ENCODE assay signal across 7 cellular contexts in the genomic region with DNA sequence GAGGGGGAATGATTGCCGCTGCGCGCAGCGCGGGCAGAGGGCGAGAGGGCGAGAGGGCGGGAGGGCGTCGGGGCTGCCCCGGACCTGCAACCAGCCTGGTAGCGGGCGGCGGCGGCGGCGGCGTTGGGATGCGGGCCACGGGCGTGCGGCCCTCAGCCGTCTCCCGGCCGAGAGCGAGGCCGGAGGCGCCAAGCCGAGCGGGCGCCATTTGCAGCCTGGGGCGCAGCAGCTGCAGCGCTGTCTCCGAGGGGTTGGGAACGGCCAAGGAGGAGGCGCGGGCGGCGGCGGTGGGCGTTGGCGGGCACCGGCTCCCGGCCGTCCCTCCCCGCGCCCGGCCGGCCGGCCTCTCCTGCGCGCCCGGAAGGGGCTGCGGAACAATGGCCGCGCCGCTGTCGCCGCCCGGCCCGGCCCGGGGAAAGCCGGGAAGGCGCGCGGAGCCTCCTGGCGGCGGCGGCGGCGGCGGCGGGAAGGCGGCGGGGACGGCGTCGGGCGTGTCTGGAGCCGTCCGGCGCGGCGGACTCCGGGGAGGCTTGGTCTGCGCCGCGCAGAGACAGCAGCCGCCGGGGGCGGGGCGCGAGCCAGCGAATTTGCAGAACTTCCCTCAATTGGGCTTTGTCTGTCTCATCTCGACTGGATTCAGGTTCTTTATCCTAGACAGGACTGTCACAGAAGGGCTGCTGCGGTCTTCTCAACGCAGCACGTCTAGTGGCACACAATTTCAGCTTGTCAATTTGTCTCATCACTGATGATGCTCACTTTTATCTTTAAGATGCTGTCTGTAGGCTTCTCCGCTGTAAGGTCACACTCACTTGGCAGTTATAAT. TPM values are rescaled to one million over a fixed set of nuclear protein-coding genes. Genes with fewer than 3 reads are reported as not detected.
DNase-seq lines count a peak whose midpoint lies in the region; ATAC-seq and TF ChIP-seq lines count a peak whose summit lies in the region.

No MANE protein-coding gene starts in this region.

- H3K27me3 ChIP-seq in HL-60 (ENCODE audit: insufficient read depth, poor library complexity, severe bottlenecking), result no peaks in the 10 kb centered on the region

- H3K9me3 Mint-ChIP-seq in activated naive CD8-positive, alpha-beta T cell treated with anti-CD3 and anti-CD28 coated beads, Interleukin-2, amount 10 ng/mL, durations not matched to agents 7 days and 5 days, result no peaks in the 10 kb centered on the region

- peak overlapping the region; percentile 83 for H3K4me3 Mint-ChIP-seq in activated naive CD8-positive, alpha-beta T cell treated with anti-CD3 and anti-CD28 coated beads, Interleukin-2, amount 10 ng/mL, durations not matched to agents 7 days and 5 days

- POLR2A ChIA-PET in activated naive CD8-positive, alpha-beta T cell treated with anti-CD3 and anti-CD28 coated beads, Interleukin-2, amount 10 ng/mL, durations not matched to agents 7 days and 5 days (lab: Charles Lee), result no interaction called here

- intact Hi-C loops in Right ventricle myocardium superior (cut with DNase I), result no loop called here

- no peak overlapping the region for H3K27ac ChIP-seq in HL-60 (replicated peaks)

- H3K27me3 Mint-ChIP-seq in activated naive CD8-positive, alpha-beta T cell treated with anti-CD3 and anti-CD28 coated beads, Interleukin-2, amount 10 ng/mL, durations not matched to agents 7 days and 5 days, result peaks cover 51% of the 10 kb centered on the region

- peak; percentile 66 for ATAC-seq in activated naive CD8-positive, alpha-beta T cell treated with anti-CD3 and anti-CD28 coated beads, Interleukin-2, amount 10 ng/mL, durations not matched to agents 7 days and 5 days (ENCODE audit: low read depth)
- ATAC-seq in Right ventricle myocardium superior (ENCODE audit: poor library complexity) (peak; percentile 91), HG02852 (IDR thresholded peaks at IDR 0.05; ENCODE audit: unreplicated experiment) (no peak)

- no peaks in the 10 kb centered on the region for H3K36me3 Mint-ChIP-seq in activated naive CD8-positive, alpha-beta T cell treated with anti-CD3 and anti-CD28 coated beads, Interleukin-2, amount 10 ng/mL, durations not matched to agents 7 days and 5 days

- peak overlapping the region; percentile 43 for H3K4me3 ChIP-seq in HL-60 (replicated peaks; ENCODE audit: insufficient read depth, low read length)

- TF ChIP-seq CTCF in GM10266 (IDR thresholded peaks at IDR 0.05; ENCODE audit: control insufficient read depth, insufficient read depth, low read depth, missing control alignments) (peak; percentile 27), HL-60 (IDR thresholded peaks at IDR 0.05; ENCODE audit: insufficient read depth, low read length) (no peak)

- peak; percentile 80 for DNase-seq in GM10266 (ENCODE audit: extremely low spot score)
- DNase-seq in HL-60 (ENCODE audit: low read depth in 1 of 2, low spot score in 1 of 2), result peak; percentile 21 to 64
- DNase-seq in NOMO-1 treated with dmso at 0.1 percent for 144 hours (lab: John Stamatoyannopoulos, UW; ENCODE audit: unreplicated experiment), result peak; percentile 73
- DNase-seq in activated naive CD8-positive, alpha-beta T cell treated with anti-CD3 and anti-CD28 coated beads, Interleukin-2, amount 10 ng/mL, durations not matched to agents 7 days and 5 days, result peak; percentile 54
- DNase-seq in Right ventricle myocardium superior, result peak; percentile 89
- DNase-seq in occipital lobe (lab: John Stamatoyannopoulos, UW), result peak; percentile 22

- H3K4me1 Mint-ChIP-seq in activated naive CD8-positive, alpha-beta T cell treated with anti-CD3 and anti-CD28 coated beads, Interleukin-2, amount 10 ng/mL, durations not matched to agents 7 days and 5 days, result peaks cover 4% of the 10 kb centered on the region

- no peak overlapping the region for H3K27ac Mint-ChIP-seq in activated naive CD8-positive, alpha-beta T cell treated with anti-CD3 and anti-CD28 coated beads, Interleukin-2, amount 10 ng/mL, durations not matched to agents 7 days and 5 days

RNA-seq across cellular contexts. Expression of gene ZBTB8B, which starts 35.7 kb away (rescaled TPM):
- total RNA-seq in activated naive CD8-positive, alpha-beta T cell treated with anti-CD3 and anti-CD28 coated beads, Interleukin-2, amount 10 ng/mL, durations not matched to agents 7 days and 5 days, result not detected
- not detected for total RNA-seq in Right ventricle myocardium superior
- total RNA-seq in occipital lobe, result 14.0 TPM

RNA-seq across cellular contexts. Expression of gene ZBTB8A, which starts 38.6 kb away (rescaled TPM):
- total RNA-seq in activated naive CD8-positive, alpha-beta T cell treated with anti-CD3 and anti-CD28 coated beads, Interleukin-2, amount 10 ng/mL, durations not matched to agents 7 days and 5 days, result under 1 TPM in 1 of 2 experiments, not detected in 1; 0.06 TPM
- 2.9 TPM for total RNA-seq in Right ventricle myocardium superior
- total RNA-seq in occipital lobe, result 38.1 TPM

Comparison
In these comparisons a context has a peak if more than half of its experiments do, and no peak if none do; other contexts are left out.
1. DNase-seq: peak in every context shown above with its lines; median percentile 89 in Right ventricle myocardium superior; 80 in GM10266; 73 in NOMO-1 treated with dmso at 0.1 percent for 144 hours; 54 in activated naive CD8-positive, alpha-beta T cell treated with anti-CD3 and anti-CD28 coated beads, Interleukin-2, amount 10 ng/mL, durations not matched to agents 7 days and 5 days; 42 in HL-60; 22 in occipital lobe.
2. RNA of gene ZBTB8B, which starts 35.7 kb away (total RNA-seq): 14.0 TPM in occipital lobe (single experiment); not detected in activated naive CD8-positive, alpha-beta T cell treated with anti-CD3 and anti-CD28 coated beads, Interleukin-2, amount 10 ng/mL, durations not matched to agents 7 days and 5 days and not detected in Right ventricle myocardium superior (single experiment); every median in the first group is over 10 times any median in the second.
3. RNA of gene ZBTB8A, which starts 38.6 kb away (total RNA-seq): 38.1 TPM in occipital lobe (single experiment); 2.9 TPM in Right ventricle myocardium superior (single experiment) and 0.06 TPM in activated naive CD8-positive, alpha-beta T cell treated with anti-CD3 and anti-CD28 coated beads, Interleukin-2, amount 10 ng/mL, durations not matched to agents 7 days and 5 days; every median in the first group is over 10 times any median in the second.